Comparison of ENCODE assay signal across 19 cellular contexts in the genomic region with DNA sequence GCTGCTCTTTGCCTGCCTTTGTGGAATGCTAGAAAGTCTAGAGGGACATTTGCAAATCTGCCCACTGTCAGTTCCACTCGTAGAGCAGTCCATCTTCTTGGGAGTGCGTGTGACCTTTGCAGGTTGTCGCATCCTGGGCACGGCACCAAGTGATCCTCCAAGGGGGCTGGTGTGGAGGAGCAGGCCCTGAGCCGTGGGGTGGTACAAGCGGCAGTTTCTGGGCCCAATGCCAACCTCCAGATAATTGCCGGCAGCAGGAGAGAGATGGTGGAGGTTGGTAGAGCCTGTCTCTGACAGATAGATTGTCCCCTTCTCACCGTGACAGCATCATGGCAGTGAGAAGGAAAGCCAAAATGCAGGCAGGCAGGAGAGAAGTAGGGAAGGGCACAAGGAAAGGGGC.
A peak's percentile ranks its signal among the peaks of the same experiment; 100 is the strongest.
DNase-seq lines count a peak whose midpoint lies in the region; ATAC-seq and TF ChIP-seq lines count a peak whose summit lies in the region.
"Had no signal": no experiment of that assay in that cellular context is flagged by ENCODE, and none has a peak within 500 bp of the region (broad histone marks: within the 10 kb centered on the region; RNA-seq: fewer than 3 reads in every experiment).

No MANE protein-coding gene starts in this region.

- no peak for ATAC-seq in GM19324 (IDR thresholded peaks at IDR 0.05; ENCODE audit: low FRiP score, unreplicated experiment)
- ATAC-seq: activated T-helper 17 cell treated with anti-CD3 and anti-CD28 coated beads, Interleukin-2, amount 50 U/mL, for 72 hours; GM23338; naive thymus-derived CD4-positive, alpha-beta T cell; pancreas; sciatic nerve had no signal

- no peak overlapping the region for H3K4me3 ChIP-seq in adrenal gland
- H3K4me3 ChIP-seq: GM23338, pancreas, transverse colon had no signal

- no peak overlapping the region for H3K27ac ChIP-seq in adrenal gland
- H3K27ac ChIP-seq: pancreas, transverse colon had no signal

- intact Hi-C loops in adrenal gland (cut with DNase I), result no loop called here

- no peak for TF ChIP-seq CTCF in adrenal gland (IDR thresholded peaks at IDR 0.05)

- no peaks in the 10 kb centered on the region for H3K27me3 ChIP-seq in adrenal gland
- H3K27me3 ChIP-seq: pancreas, transverse colon had no signal

- 29 to 40% (median 36%) methylated on average over 8 of the region's 8 CpGs for WGBS in adrenal gland, 4 donors

- no peaks in the 10 kb centered on the region for H3K9me3 ChIP-seq in adrenal gland (replicated peaks in 1 of 3)
- H3K9me3 ChIP-seq: pancreas, transverse colon had no signal

- TF ChIP-seq POLR2A in adrenal gland (IDR thresholded peaks at IDR 0.05), result no peak

- no peaks in the 10 kb centered on the region for H3K4me1 ChIP-seq in adrenal gland (replicated peaks in 1 of 2)
- H3K4me1 ChIP-seq: pancreas, transverse colon had no signal

- no peaks in the 10 kb centered on the region for H3K36me3 ChIP-seq in adrenal gland (replicated peaks in 1 of 2)
- H3K36me3 ChIP-seq: pancreas, transverse colon had no signal

- DNase-seq in DMS153 treated with DMSO at 0.1 percent for 48 hours (lab: John Stamatoyannopoulos, UW; ENCODE audit: unreplicated experiment) (peak; percentile 64), NCI-H128 (lab: John Stamatoyannopoulos, UW; ENCODE audit: unreplicated experiment) (peak; percentile 82), NCI-H226 (peak; percentile 2), adrenal gland (peak in 4 of 7 donors; percentile 12 to 63 (median 26)), MV-4-11 (lab: John Stamatoyannopoulos, UW) (no peak)
- no peak for DNase-seq in stimulated activated CD4-positive, alpha-beta T cell treated with anti-CD3 and anti-CD28 coated beads, Interleukin-2, amount 100 ng/mL, for 48 hours
- no peak for DNase-seq in activated naive CD4-positive, alpha-beta T cell treated with Interleukin-2 at 50 U/mL for 16 hours
- DNase-seq: CD8-positive, alpha-beta memory T cell; dermis blood vessel endothelial cell; KG1; kidney; naive thymus-derived CD4-positive, alpha-beta T cell; stimulated activated naive CD4-positive, alpha-beta T cell; transverse colon had no signal

Comparison
In these comparisons a context has a peak if more than half of its experiments do, and no peak if none do; other contexts are left out.
1. DNase-seq: peak in DMS153 treated with DMSO at 0.1 percent for 48 hours (single experiment), NCI-H128 (single experiment), NCI-H226 (single experiment) and adrenal gland (4 of 7); none in stimulated activated CD4-positive, alpha-beta T cell treated with anti-CD3 and anti-CD28 coated beads, Interleukin-2, amount 100 ng/mL, for 48 hours (0 of 2), activated naive CD4-positive, alpha-beta T cell treated with Interleukin-2 at 50 U/mL for 16 hours (single experiment) and MV-4-11 (single experiment).